1 cellular context compared by ENCODE assay signal in genomic region chr3:4980229-4981159, GRCh38.
TF ChIP-seq lines count a peak whose summit lies in the region.

No MANE protein-coding gene starts in this region.

TF ChIP-seq in GM12878, 131 proteins besides CTCF, POLR2A, EP300 and RAD21 (continued from another document and continues in another):
- TF ChIP-seq ZNF687 (IDR thresholded peaks at IDR 0.05), result peak; percentile 60; the same call in 1 of the 2 replicates
- TF ChIP-seq BRCA1 (IDR thresholded peaks at IDR 0.05; ENCODE audit: low read depth, low read length), result no peak
- no peak for TF ChIP-seq EZH2 (IDR thresholded peaks at IDR 0.05; ENCODE audit: borderline replicate concordance, control insufficient read depth, low read depth, low read length)
- 0 out of 2 replicates have a peak, but pooled peaks have one; percentile 16 for TF ChIP-seq REST (IDR thresholded peaks at IDR 0.05; ENCODE audit: low read depth, low read length)
- TF ChIP-seq CBX5 (IDR thresholded peaks at IDR 0.05; ENCODE audit: low read depth), result no peak
- TF ChIP-seq TBL1XR1 (IDR thresholded peaks at IDR 0.05; ENCODE audit: low read depth, low read length), result peak; percentile 49; the same call in 1 of the 2 replicates
- no peak for TF ChIP-seq FOXM1 (IDR thresholded peaks at IDR 0.05; ENCODE audit: low read depth, low read length)
- TF ChIP-seq RELB (IDR thresholded peaks at IDR 0.05; ENCODE audit: low read depth), result peak; percentile 63; the same call in 1 of the 2 replicates
- TF ChIP-seq ZNF217 (IDR thresholded peaks at IDR 0.05), result 0 out of 2 replicates have a peak, but pooled peaks have one; percentile 40
- TF ChIP-seq E4F1 (IDR thresholded peaks at IDR 0.05; ENCODE audit: borderline replicate concordance, partially characterized antibody), result no peak
- TF ChIP-seq ZBTB4 (CRISPR knock-in tag; IDR thresholded peaks at IDR 0.05), result no peak
- no peak for TF ChIP-seq NR2C1 (IDR thresholded peaks at IDR 0.05)
- TF ChIP-seq NFIC (IDR thresholded peaks at IDR 0.05; ENCODE audit: low read depth, low read length), result no peak
- TF ChIP-seq CHD4 (IDR thresholded peaks at IDR 0.05), result no peak
- peak; percentile 69 for TF ChIP-seq IRF4 (IDR thresholded peaks at IDR 0.05; ENCODE audit: low read depth, low read length)
- TF ChIP-seq NFYA (IDR thresholded peaks at IDR 0.05; ENCODE audit: borderline replicate concordance, low read depth, low read length), result no peak
- TF ChIP-seq CHD1 (IDR thresholded peaks at IDR 0.05; ENCODE audit: low read depth, low read length), result peak; percentile 84; the same call in 1 of the 2 replicates
- TF ChIP-seq SKIL (IDR thresholded peaks at IDR 0.05; ENCODE audit: low read depth, poor library complexity, severe bottlenecking), result peak; percentile 85
- TF ChIP-seq HDGF (IDR thresholded peaks at IDR 0.05), result peak; percentile 6; the same call in 1 of the 2 replicates
- no peak for TF ChIP-seq YBX1 (IDR thresholded peaks at IDR 0.05)
- peak; percentile 32 for TF ChIP-seq SP1 (IDR thresholded peaks at IDR 0.05; ENCODE audit: low read depth, low read length)
- TF ChIP-seq ZZZ3 (IDR thresholded peaks at IDR 0.05; ENCODE audit: control insufficient read depth, insufficient read length, low read depth), result no peak
- no peak for TF ChIP-seq ELK1 (IDR thresholded peaks at IDR 0.05; ENCODE audit: low read depth, low read length)
- no peak for TF ChIP-seq ATF3 (IDR thresholded peaks at IDR 0.05; ENCODE audit: borderline replicate concordance, extremely low read depth, low read depth, low read length)
- TF ChIP-seq FOS (IDR thresholded peaks at IDR 0.05; ENCODE audit: borderline replicate concordance, extremely low read depth, insufficient read length), result no peak
- TF ChIP-seq CEBPZ (IDR thresholded peaks at IDR 0.05; ENCODE audit: low read depth, low read length), result no peak
- TF ChIP-seq NR2C2 (IDR thresholded peaks at IDR 0.05; ENCODE audit: borderline replicate concordance, control insufficient read depth, insufficient read length, low read depth), result no peak
- TF ChIP-seq YY1 (IDR thresholded peaks at IDR 0.05; ENCODE audit: low read depth, low read length), result peak; percentile 82
- TF ChIP-seq SUPT20H (IDR thresholded peaks at IDR 0.05; ENCODE audit: borderline replicate concordance, control insufficient read depth, low read depth, low read length), result no peak
